9 cellular contexts compared by ENCODE assay signal in the genomic region with DNA sequence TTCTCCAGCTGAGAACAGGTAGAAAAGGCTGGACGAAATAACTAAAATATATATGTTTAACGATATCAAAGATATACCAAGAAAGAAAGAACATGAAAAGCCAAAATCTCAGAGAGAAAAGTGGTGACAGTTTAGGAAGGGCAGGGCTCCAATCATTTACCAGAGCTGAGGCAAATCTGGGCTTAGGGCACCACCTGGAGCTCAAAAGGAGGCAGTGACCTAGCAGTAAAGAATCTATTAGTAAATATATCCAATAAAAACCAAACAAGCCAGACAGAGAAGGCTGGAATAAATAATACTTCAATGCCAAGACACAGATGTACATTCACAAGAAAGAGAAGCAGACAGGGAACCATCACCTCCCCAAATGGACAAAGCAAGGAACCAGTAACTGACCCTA. TPM values are rescaled to one million over a fixed set of nuclear protein-coding genes. Genes with fewer than 3 reads are reported as not detected.
DNase-seq lines count a peak whose midpoint lies in the region; ATAC-seq and TF ChIP-seq lines count a peak whose summit lies in the region.
"Had no signal": no experiment of that assay in that cellular context is flagged by ENCODE, and none has a peak within 500 bp of the region (broad histone marks: within the 10 kb centered on the region; RNA-seq: fewer than 3 reads in every experiment).

No MANE protein-coding gene starts in this region.

- H3K9me3 Mint-ChIP-seq in endothelial cell (ENCODE audit: unreplicated experiment) (peaks cover 4% of the 10 kb centered on the region), neural crest cell (peaks cover 4% of the 10 kb centered on the region)

- H3K4me3 Mint-ChIP-seq in endothelial cell (ENCODE audit: unreplicated experiment) (no peak overlapping the region), neural crest cell (no peak overlapping the region)

- H3K27me3 Mint-ChIP-seq in endothelial cell (ENCODE audit: unreplicated experiment) (no peaks in the 10 kb centered on the region), neural crest cell (ENCODE audit: low read depth) (no peaks in the 10 kb centered on the region)

- no peak overlapping the region for H3K27ac Mint-ChIP-seq in endothelial cell (ENCODE audit: unreplicated experiment)
- H3K27ac Mint-ChIP-seq in neural crest cell (ENCODE audit: unreplicated experiment): no peak overlapping the region

- DNase-seq in GM03348 (ENCODE audit: low spot score) (peak; percentile 71), NAMALWA (ENCODE audit: low spot score) (peak; percentile 71), endothelial cell (ENCODE audit: low spot score) (no peak), neural crest cell (ENCODE audit: low read depth, low spot score) (no peak)
- peak; percentile 41 for DNase-seq in activated CD4-positive, alpha-beta T cell treated with anti-CD3 and anti-CD28 coated beads for 1 hour

- TF ChIP-seq CTCF in endothelial cell (IDR thresholded peaks at IDR 0.05; ENCODE audit: unreplicated experiment) (peak; percentile 26), neural crest cell (conservative IDR thresholded peaks at IDR 0.05) (peak; percentile 82)

- H3K36me3 Mint-ChIP-seq in endothelial cell (ENCODE audit: low read depth, unreplicated experiment) (peaks cover 4% of the 10 kb centered on the region), neural crest cell (ENCODE audit: low read depth) (peaks cover 5% of the 10 kb centered on the region)

- no peaks in the 10 kb centered on the region for H3K4me1 Mint-ChIP-seq in endothelial cell (ENCODE audit: unreplicated experiment)
- H3K4me1 Mint-ChIP-seq in neural crest cell: no peaks in the 10 kb centered on the region

- ATAC-seq in HG02852 (IDR thresholded peaks at IDR 0.05; ENCODE audit: unreplicated experiment): no peak
- ATAC-seq in HG03045 (IDR thresholded peaks at IDR 0.05; ENCODE audit: unreplicated experiment): no peak
- ATAC-seq in GM21786 (IDR thresholded peaks at IDR 0.05; ENCODE audit: unreplicated experiment): no peak

RNA-seq across cellular contexts. Expression of a gene that starts 43.5 kb away (rescaled TPM):
- total RNA-seq in endothelial cell (ENCODE audit: unreplicated experiment): not detected
- not detected in 2 replicates for total RNA-seq in neural crest cell
- total RNA-seq: activated CD8-positive, alpha-beta memory T cell treated with anti-CD3 and anti-CD28 coated beads for 36 hours had no signal

Comparison
In these comparisons a context has a peak if more than half of its experiments do, and no peak if none do; other contexts are left out.
1. DNase-seq: peak in GM03348 (single experiment), NAMALWA (single experiment) and activated CD4-positive, alpha-beta T cell treated with anti-CD3 and anti-CD28 coated beads for 1 hour (single experiment); none in endothelial cell (single experiment) and neural crest cell (single experiment).